8 cellular contexts compared by ENCODE assay signal in the genomic region with DNA sequence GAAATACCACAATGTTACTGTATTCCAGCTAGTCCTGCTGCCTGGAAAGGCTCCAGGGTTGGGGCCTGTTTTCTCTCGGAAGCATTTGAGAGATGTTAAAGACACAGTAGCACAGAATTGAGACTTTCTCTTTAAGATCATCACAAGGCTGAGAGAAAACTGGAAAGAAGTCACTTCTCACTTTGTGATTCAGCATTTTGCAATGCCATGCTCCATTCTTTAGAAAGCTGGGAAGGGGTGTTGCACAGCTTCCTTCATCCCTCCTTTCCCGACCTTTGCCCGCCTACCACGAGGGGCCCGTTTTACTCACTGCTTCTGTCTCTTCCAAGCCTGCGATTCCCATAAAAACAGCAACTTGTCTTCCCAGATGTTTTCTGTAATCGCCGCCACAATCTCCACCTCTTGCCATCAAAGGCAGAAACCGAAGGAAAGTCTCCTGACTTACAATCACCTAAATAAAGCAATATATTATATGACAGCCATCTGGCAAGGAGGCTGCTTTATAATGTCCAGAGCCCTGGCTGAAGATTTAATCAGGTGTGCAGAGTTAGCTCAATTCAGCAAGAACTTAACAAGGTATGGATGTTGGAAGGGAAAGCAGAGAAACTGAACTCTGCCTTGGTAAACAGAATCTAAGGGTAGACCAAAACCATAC.
DNase-seq lines count a peak whose midpoint lies in the region; ATAC-seq and TF ChIP-seq lines count a peak whose summit lies in the region.

No MANE protein-coding gene starts in this region.

- peak; percentile 28 for DNase-seq in RWPE1 (ENCODE audit: low spot score)
- peak; percentile 98 for DNase-seq in fibroblast of peridontal ligament (ENCODE audit: extremely low read depth)
- DNase-seq in cerebellar cortex (ENCODE audit: low spot score), result no peak
- DNase-seq in GM19238 (ENCODE audit: insufficient read length, low spot score), result no peak
- no peak for DNase-seq in SKM-1 treated with dmso at 0.1 percent for 144 hours (lab: John Stamatoyannopoulos, UW; ENCODE audit: unreplicated experiment)

- H3K4me2 ChIP-seq in BLaER1, result peak overlapping the region; percentile 94

- no peak for TF ChIP-seq CTCF in RWPE1 (conservative IDR thresholded peaks at IDR 0.05; ENCODE audit: low read depth)

- H3K4me1 ChIP-seq in BLaER1 (peaks cover 84% of the 10 kb centered on the region), rectal smooth muscle tissue (ENCODE audit: control insufficient read depth, insufficient read depth, low read length) (peaks cover 11% of the 10 kb centered on the region)

- H3K36me3 ChIP-seq in BLaER1 (peaks cover 28% of the 10 kb centered on the region), rectal smooth muscle tissue (ENCODE audit: control insufficient read depth, insufficient read depth, low read length) (peaks cover 2% of the 10 kb centered on the region)

- H3K9ac ChIP-seq in BLaER1 (no peak overlapping the region), rectal smooth muscle tissue (ENCODE audit: low read length) (no peak overlapping the region)

- no peak overlapping the region for H3K27ac ChIP-seq in BLaER1
- peak overlapping the region; percentile 56 for H3K27ac ChIP-seq in RWPE1
- H3K27ac ChIP-seq in rectal smooth muscle tissue (ENCODE audit: low read depth, low read length), result peak overlapping the region; percentile 65

- H3K4me3 ChIP-seq in BLaER1, result 0 out of 2 replicates have a peak overlapping the region, but pooled peaks have one; percentile 23
- H3K4me3 ChIP-seq in rectal smooth muscle tissue (ENCODE audit: low read length), result peak overlapping the region; percentile 39

- no peaks in the 10 kb centered on the region for H3K9me3 ChIP-seq in BLaER1

- CTCF ChIA-PET in RWPE1 (lab: Yijun Ruan, JAX), result interaction anchor here (0.7 kb wide), 1 partner anchor 109 kb away, joined by 3 read pairs; no protein-coding TSS in a partner anchor

- POLR2A ChIA-PET in RWPE1 (lab: Yijun Ruan, JAX; ENCODE audit: low non-redundant PET), result no interaction called here

- ATAC-seq in HG02588 (IDR thresholded peaks at IDR 0.05; ENCODE audit: unreplicated experiment), result no peak

- H3K27me3 ChIP-seq in BLaER1, result no peaks in the 10 kb centered on the region
- no peaks in the 10 kb centered on the region for H3K27me3 ChIP-seq in rectal smooth muscle tissue (ENCODE audit: control insufficient read depth, insufficient read depth, low read length)

- peaks cover 58% of the 10 kb centered on the region for H4K20me1 ChIP-seq in BLaER1

Comparison
In these comparisons a context has a peak if more than half of its experiments do, and no peak if none do; other contexts are left out.
1. DNase-seq: peak in RWPE1 (single experiment) and fibroblast of peridontal ligament (single experiment); none in cerebellar cortex (single experiment), GM19238 (single experiment) and SKM-1 treated with dmso at 0.1 percent for 144 hours (single experiment).